15 cellular contexts compared by ENCODE assay signal in genomic region chr1:90501281-90501680, GRCh38.
DNase-seq lines count a peak whose midpoint lies in the region; ATAC-seq and TF ChIP-seq lines count a peak whose summit lies in the region.
"Had no signal": no experiment of that assay in that cellular context is flagged by ENCODE, and none has a peak within 500 bp of the region (broad histone marks: within the 10 kb centered on the region; RNA-seq: fewer than 3 reads in every experiment).

No MANE protein-coding gene starts in this region.

- H3K4me2 ChIP-seq in GM23338 (peak overlapping the region; percentile 55), neuronal stem cell (ENCODE audit: insufficient read depth, low read length, poor library complexity, severe bottlenecking) (no peak overlapping the region), trophoblast cell (ENCODE audit: low read length) (no peak overlapping the region)

- H3K14ac ChIP-seq in neuronal stem cell (ENCODE audit: low read length), result no peak overlapping the region
- H3K14ac ChIP-seq in trophoblast cell (ENCODE audit: low read length), result no peak overlapping the region

- H3K18ac ChIP-seq in neuronal stem cell (ENCODE audit: low read length), result no peak overlapping the region
- H3K18ac ChIP-seq in trophoblast cell (ENCODE audit: low read length), result no peak overlapping the region

- H3K4me1 Mint-ChIP-seq in GM23338 (peaks cover 25% of the 10 kb centered on the region), chondrocyte (ENCODE audit: low read depth) (no peaks in the 10 kb centered on the region)

- H2AFZ ChIP-seq in GM23338, result no peak overlapping the region
- H2AFZ ChIP-seq in neuronal stem cell (ENCODE audit: low read length), result no peak overlapping the region
- no peak overlapping the region for H2AFZ ChIP-seq in trophoblast cell (ENCODE audit: insufficient read depth, low read length, poor library complexity)

- H3K4ac ChIP-seq in neuronal stem cell (ENCODE audit: low read length) (no peak overlapping the region), trophoblast cell (ENCODE audit: low read depth, low read length) (no peak overlapping the region)

- H3K9ac ChIP-seq in neuronal stem cell (ENCODE audit: low read depth, low read length, poor library complexity) (no peak overlapping the region), trophoblast cell (ENCODE audit: low read length) (no peak overlapping the region)

- H3K9me3 ChIP-seq in WERI-Rb-1 (ENCODE audit: severe bottlenecking), result no peaks in the 10 kb centered on the region
- no peaks in the 10 kb centered on the region for H3K9me3 ChIP-seq in neuronal stem cell (replicated peaks in 1 of 2; ENCODE audit: control insufficient read depth in 2 of 2, insufficient read depth in 1 of 2, low read depth in 1 of 2, low read length in 2 of 2)
- no peaks in the 10 kb centered on the region for H3K9me3 ChIP-seq in trophoblast cell (ENCODE audit: insufficient read depth, low read depth, low read length)
- H3K9me3 ChIP-seq: BE2C, SJCRH30 had no signal

- no peak overlapping the region for H4K12ac ChIP-seq in trophoblast cell (ENCODE audit: low read depth, low read length)

- no peak overlapping the region for H2AK5ac ChIP-seq in neuronal stem cell (ENCODE audit: low read depth, low read length)
- no peak overlapping the region for H2AK5ac ChIP-seq in trophoblast cell (ENCODE audit: low read length)

- no peaks in the 10 kb centered on the region for H3F3A ChIP-seq in GM23338 (replicated peaks; ENCODE audit: low read depth)

- no CpG with 5 or more reads among the region's 3 CpGs for WGBS in neuronal stem cell (ENCODE audit: extremely low coverage in 2 of 2, insufficient read length in 2 of 2, insufficient replicate concordance in 1 of 2), 2 donors
- no CpG with 5 or more reads among the region's 3 CpGs for WGBS in trophoblast cell (ENCODE audit: extremely low coverage, insufficient coverage, insufficient read length)

- H3K9me2 ChIP-seq in GM23338 (ENCODE audit: insufficient read depth), result no peaks in the 10 kb centered on the region

- H3K23ac ChIP-seq in neuronal stem cell (ENCODE audit: low read depth, low read length, poor library complexity) (no peak overlapping the region), trophoblast cell (ENCODE audit: low read length) (no peak overlapping the region)

- no peaks in the 10 kb centered on the region for H3K9me3 Mint-ChIP-seq in GM23338
- no peaks in the 10 kb centered on the region for H3K9me3 Mint-ChIP-seq in chondrocyte (ENCODE audit: low read depth)
- H3K9me3 Mint-ChIP-seq: CD4-positive, alpha-beta T cell had no signal

- DNase-seq in GM23338 (ENCODE audit: low spot score), result peak; percentile 28
- DNase-seq in NCI-H146 (lab: John Stamatoyannopoulos, UW), result peak; percentile 35
- DNase-seq in WERI-Rb-1, result peak; percentile 60
- DNase-seq in neuronal stem cell (ENCODE audit: low spot score), result peak; percentile 51
- no peak for DNase-seq in trophoblast cell
- DNase-seq in chondrocyte (ENCODE audit: low spot score), result no peak
- DNase-seq: BE2C; CD4-positive, alpha-beta T cell; GDM1; NCI-H2029 treated with DMSO at 0.1 percent for 48 hours; NCI-H2227 treated with DMSO at 0.1 percent for 48 hours; NCI-H526; SJCRH30; T-helper 2 cell had no signal

- no peaks in the 10 kb centered on the region for H3K27me3 ChIP-seq in GM23338 (ENCODE audit: insufficient read depth)
- H3K27me3 ChIP-seq in WERI-Rb-1 (ENCODE audit: insufficient read depth, low read depth, severe bottlenecking), result no peaks in the 10 kb centered on the region
- H3K27me3 ChIP-seq in neuronal stem cell (ENCODE audit: control insufficient read depth in 3 of 3, insufficient read depth in 3 of 3, low read depth in 1 of 3, low read length in 3 of 3), result peaks cover 0 to 43% (median 0%) of the 10 kb centered on the region in 3 experiments
- peaks cover 3% of the 10 kb centered on the region for H3K27me3 ChIP-seq in trophoblast cell (ENCODE audit: insufficient read depth, low read length)
- H3K27me3 ChIP-seq: BE2C, SJCRH30 had no signal

- no peak overlapping the region for H2BK15ac ChIP-seq in neuronal stem cell (ENCODE audit: low read length)

- H4K8ac ChIP-seq in neuronal stem cell (ENCODE audit: low read depth, low read length) (no peak overlapping the region), trophoblast cell (ENCODE audit: low read depth, low read length) (no peak overlapping the region)

- no peak overlapping the region for H2BK5ac ChIP-seq in neuronal stem cell (ENCODE audit: low read length)
- no peak overlapping the region for H2BK5ac ChIP-seq in trophoblast cell (ENCODE audit: low read depth, low read length, poor library complexity)

- H3K79me1 ChIP-seq in neuronal stem cell (ENCODE audit: low read depth, low read length) (no peaks in the 10 kb centered on the region), trophoblast cell (ENCODE audit: low read length) (no peaks in the 10 kb centered on the region)

- H3K27ac ChIP-seq in GM23338 (ENCODE audit: low read depth) (no peak overlapping the region), WERI-Rb-1 (peak overlapping the region; percentile 41; the same call in 1 of the 2 replicates), neuronal stem cell (replicated peaks; ENCODE audit: low read length) (peak overlapping the region; percentile 51), trophoblast cell (ENCODE audit: low read depth, low read length) (no peak overlapping the region)
- H3K27ac ChIP-seq: SJCRH30 had no signal

- no peaks in the 10 kb centered on the region for H4K20me1 ChIP-seq in GM23338 (replicated peaks; ENCODE audit: insufficient read depth)

- no peak overlapping the region for H2BK120ac ChIP-seq in neuronal stem cell (ENCODE audit: low read depth, low read length)
- H2BK120ac ChIP-seq in trophoblast cell (ENCODE audit: insufficient read depth, low read length, poor library complexity), result no peak overlapping the region

- H3K36me3 ChIP-seq in GM23338 (ENCODE audit: insufficient read depth) (no peaks in the 10 kb centered on the region), WERI-Rb-1 (no peaks in the 10 kb centered on the region), neuronal stem cell (replicated peaks in 1 of 2; ENCODE audit: control insufficient read depth in 2 of 2, insufficient read depth in 2 of 2, low read length in 2 of 2) (no peaks in the 10 kb centered on the region), trophoblast cell (ENCODE audit: control insufficient read depth in 1 of 2, insufficient read depth in 2 of 2, low read length in 2 of 2) (no peaks in the 10 kb centered on the region)
- H3K36me3 ChIP-seq: BE2C, SJCRH30 had no signal

- no peak overlapping the region for H3K27ac Mint-ChIP-seq in GM23338
- H3K27ac Mint-ChIP-seq in chondrocyte (ENCODE audit: unreplicated experiment), result no peak overlapping the region
- H3K27ac Mint-ChIP-seq: CD4-positive, alpha-beta T cell had no signal

- no peak overlapping the region for H3K4me3 Mint-ChIP-seq in GM23338
- no peak overlapping the region for H3K4me3 Mint-ChIP-seq in chondrocyte (ENCODE audit: unreplicated experiment)
- H3K4me3 Mint-ChIP-seq: CD4-positive, alpha-beta T cell had no signal

- H3K36me3 Mint-ChIP-seq in GM23338 (ENCODE audit: low read depth) (no peaks in the 10 kb centered on the region), chondrocyte (ENCODE audit: low read depth) (no peaks in the 10 kb centered on the region)

- H3K4me1 ChIP-seq in GM23338 (ENCODE audit: insufficient read depth) (peaks cover 26% of the 10 kb centered on the region), neuronal stem cell (ENCODE audit: control insufficient read depth in 2 of 2, insufficient read depth in 1 of 2, low read depth in 1 of 2, low read length in 2 of 2) (peaks cover 8 to 14% of the 10 kb centered on the region in 2 donors), trophoblast cell (ENCODE audit: control insufficient read depth in 1 of 2, insufficient read depth in 2 of 2, low read length in 2 of 2) (no peaks in the 10 kb centered on the region)
- H3K4me1 ChIP-seq: BE2C had no signal

- TF ChIP-seq CTCF in GM23338 (conservative IDR thresholded peaks at IDR 0.05; ENCODE audit: low read depth in 2 of 2) (peak in 1 of 2 experiments; percentile 39; a peak in 1 of 4 replicates), WERI-Rb-1 (IDR thresholded peaks at IDR 0.05; ENCODE audit: low read depth, low read length) (no peak), chondrocyte (IDR thresholded peaks at IDR 0.05) (no peak)

- H3K27me3 Mint-ChIP-seq in GM23338 (ENCODE audit: insufficient read depth, low read depth, poor library complexity) (no peaks in the 10 kb centered on the region), chondrocyte (ENCODE audit: low read depth) (peaks cover 12% of the 10 kb centered on the region)
- H3K27me3 Mint-ChIP-seq: CD4-positive, alpha-beta T cell had no signal

- no peak overlapping the region for H2BK12ac ChIP-seq in neuronal stem cell (ENCODE audit: low read length)
- no peak overlapping the region for H2BK12ac ChIP-seq in trophoblast cell (ENCODE audit: low read length)

- H3K79me2 ChIP-seq in GM23338 (replicated peaks; ENCODE audit: insufficient read depth), result no peaks in the 10 kb centered on the region
- H3K79me2 ChIP-seq in trophoblast cell (ENCODE audit: control insufficient read depth, insufficient read depth, low read length, poor library complexity), result no peaks in the 10 kb centered on the region

- H4K91ac ChIP-seq in neuronal stem cell (ENCODE audit: low read depth, low read length, poor library complexity) (no peak overlapping the region), trophoblast cell (ENCODE audit: low read depth, low read length) (no peak overlapping the region)

- ATAC-seq in GM23338 (peak; percentile 25), HG03521 (IDR thresholded peaks at IDR 0.05; ENCODE audit: unreplicated experiment) (no peak)

- peak overlapping the region; percentile 24; the same call in 1 of the 2 replicates for H3K4me3 ChIP-seq in GM23338
- no peak overlapping the region for H3K4me3 ChIP-seq in WERI-Rb-1 (ENCODE audit: low read depth, low read length)
- no peak overlapping the region for H3K4me3 ChIP-seq in neuronal stem cell (ENCODE audit: low read length in 2 of 2)
- H3K4me3 ChIP-seq in trophoblast cell (ENCODE audit: low read depth, low read length), result no peak overlapping the region
- H3K4me3 ChIP-seq: SJCRH30 had no signal

TF ChIP-seq in GM23338, 12 proteins besides CTCF, POLR2A, EP300 and RAD21 (continues in another document):
- TF ChIP-seq ETS1 (IDR thresholded peaks at IDR 0.05), result no peak

Comparison
In these comparisons a context has a peak if more than half of its experiments do, and no peak if none do; other contexts are left out.
1. DNase-seq: peak in GM23338 (single experiment), NCI-H146 (single experiment), WERI-Rb-1 (single experiment) and neuronal stem cell (single experiment); none in trophoblast cell (0 of 2) and chondrocyte (single experiment).
2. H3K27ac ChIP-seq: peak in WERI-Rb-1 (single experiment) and neuronal stem cell (single experiment); none in GM23338 (single experiment) and trophoblast cell (single experiment).